27 cellular contexts compared by ENCODE assay signal in genomic region chr3:46896386-46896785, GRCh38. TPM values are rescaled to one million over a fixed set of nuclear protein-coding genes. Genes with fewer than 3 reads are reported as not detected.
A peak's percentile ranks its signal among the peaks of the same experiment; 100 is the strongest.
DNase-seq lines count a peak whose midpoint lies in the region; ATAC-seq, FAIRE-seq and TF ChIP-seq lines count a peak whose summit lies in the region.
"Had no signal": no experiment of that assay in that cellular context is flagged by ENCODE, and none has a peak within 500 bp of the region (broad histone marks: within the 10 kb centered on the region; RNA-seq: fewer than 3 reads in every experiment).

No MANE protein-coding gene starts in this region.

- H3K18ac ChIP-seq in H1 (ENCODE audit: extremely low read depth, low read length), result no peak overlapping the region

- no peak overlapping the region for H2BK15ac ChIP-seq in H1 (ENCODE audit: low read length)

- H2AK5ac ChIP-seq in H1 (ENCODE audit: low read depth, low read length), result no peak overlapping the region

- H3K14ac ChIP-seq in H1 (ENCODE audit: insufficient read length), result no peak overlapping the region

- H3K4me3 ChIP-seq in AG10803 (ENCODE audit: low read length), result no peak overlapping the region
- H3K4me3 ChIP-seq in H1 (ENCODE audit: extremely low read depth in 1 of 4, insufficient read depth in 2 of 4, low read depth in 3 of 4, low read length in 4 of 4), result no peak overlapping the region
- H3K4me3 ChIP-seq: A549, BLaER1, GM12878, HAP-1, SJCRH30 had no signal

- H3K23ac ChIP-seq in H1 (ENCODE audit: insufficient read length), result no peak overlapping the region

- H3K56ac ChIP-seq in H1 (replicated peaks; ENCODE audit: insufficient read length, low read depth, low read length), result no peak overlapping the region

- FAIRE-seq in H1 (lab: Jason Lieb, UNC), result no peak
- FAIRE-seq: A549, GM12878, HTR-8/SVneo had no signal

- ATAC-seq in left ventricle myocardium superior, result no peak
- ATAC-seq: A549, GM12878, Panc1 had no signal

- WGBS in H1 (ENCODE audit: extremely low coverage in 1 of 2, insufficient coverage in 1 of 2, insufficient read length in 1 of 2, insufficient replicate concordance in 2 of 2, low coverage in 1 of 2, low lambda C conversion rate in 2 of 2, missing lambda C conversion rate in 1 of 2), 2 experiments, result 86% methylated on average over 4 of the region's 5 CpGs; no CpG with 5 or more reads in 1 of the 2 experiments

- H3K9me3 ChIP-seq in H1 (ENCODE audit: insufficient read depth in 2 of 2, low read depth in 1 of 2, low read length in 1 of 2), result no peaks in the 10 kb centered on the region
- H3K9me3 ChIP-seq: A549, BLaER1, HAP-1, SJCRH30 had no signal

- no peak overlapping the region for H2BK5ac ChIP-seq in H1 (ENCODE audit: low read depth, low read length)

- no peak overlapping the region for H4K5ac ChIP-seq in H1 (ENCODE audit: insufficient read length, low read depth, low read length)

- TF ChIP-seq EP300 in H1 (IDR thresholded peaks at IDR 0.05; ENCODE audit: borderline replicate concordance in 1 of 2, low read depth in 2 of 2, low read length in 2 of 2), result no peak

- H4K20me1 ChIP-seq in H1 (replicated peaks in 1 of 2; ENCODE audit: control insufficient read depth in 1 of 2, insufficient read depth in 2 of 2, low read length in 2 of 2), result peaks cover 0 to 7% of the 10 kb centered on the region in 2 experiments
- H4K20me1 ChIP-seq: BLaER1 had no signal

- no peak overlapping the region for H3K4me2 ChIP-seq in H1 (ENCODE audit: insufficient read depth in 1 of 2, low read depth in 2 of 2, low read length in 2 of 2)
- H3K4me2 ChIP-seq: A549, BLaER1, KMS-11 had no signal

- TF ChIP-seq POLR2A in H1 (IDR thresholded peaks at IDR 0.05; ENCODE audit: control extremely low read depth in 1 of 2, low read depth in 2 of 2, low read length in 2 of 2), result no peak

- peaks cover 10% of the 10 kb centered on the region; the same call in 1 of the 2 replicates for H3K23me2 ChIP-seq in H1 (ENCODE audit: low read depth, low read length)

- no peaks in the 10 kb centered on the region for H3K36me3 ChIP-seq in H1 (ENCODE audit: control insufficient read depth in 2 of 4, insufficient read depth in 4 of 4, low read length in 3 of 4)
- H3K36me3 ChIP-seq: BLaER1, HAP-1, SJCRH30 had no signal

- H4K8ac ChIP-seq in H1 (ENCODE audit: extremely low read depth, insufficient read depth, low read length), result peak overlapping the region; percentile 16; the same call in 1 of the 2 replicates

- TF ChIP-seq CTCF in AG10803 (conservative IDR thresholded peaks at IDR 0.05; ENCODE audit: low read length) (no peak), H1 (IDR thresholded peaks at IDR 0.05; ENCODE audit: control extremely low read depth in 1 of 3, insufficient read depth in 1 of 3, low read depth in 1 of 3, low read length in 3 of 3) (no peak)

- H4K91ac ChIP-seq in H1 (replicated peaks; ENCODE audit: insufficient read length, low read length), result no peak overlapping the region

- H2BK20ac ChIP-seq in H1 (ENCODE audit: low read length), result no peak overlapping the region

- peaks cover 4 to 18% (median 13%) of the 10 kb centered on the region in 4 experiments for H3K4me1 ChIP-seq in H1 (replicated peaks in 1 of 4; ENCODE audit: control insufficient read depth in 3 of 4, insufficient read depth in 4 of 4, low read length in 3 of 4)
- H3K4me1 ChIP-seq: HAP-1 had no signal

- intact Hi-C loops in left ventricle myocardium superior (cut with micrococcal nuclease) (no loop called here), posterior vena cava (cut with DNase I) (loop anchor here in 1 of 2 donors (5.0 kb wide), 2 partner anchors 34 to 189 kb away; partner anchors contain the start of gene MYL3)

- H3K9ac ChIP-seq in H1 (replicated peaks in 1 of 4; ENCODE audit: extremely low read depth in 1 of 4, low read depth in 3 of 4, low read length in 3 of 4), result no peak overlapping the region
- H3K9ac ChIP-seq: BLaER1, KMS-11 had no signal

- H3K79me1 ChIP-seq in H1 (ENCODE audit: low read depth, low read length), result no peaks in the 10 kb centered on the region

- no peak overlapping the region for H2BK120ac ChIP-seq in H1 (replicated peaks; ENCODE audit: low read depth, low read length)

- peaks cover 7 to 59% (median 43%) of the 10 kb centered on the region in 4 experiments for H3K27me3 ChIP-seq in H1 (replicated peaks in 1 of 4; ENCODE audit: control insufficient read depth in 3 of 4, extremely low read depth in 1 of 4, insufficient read depth in 3 of 4, low read length in 3 of 4)
- H3K27me3 ChIP-seq: SJCRH30 had no signal

- CTCF ChIA-PET in H1 (lab: Charles Lee; ENCODE audit: partially characterized antibody), result interaction anchor here (0.7 to 13.3 kb wide), 20 partner anchors 8 to 212 kb away, joined by 3 to 91 read pairs (median 8); partner anchors contain the start of genes MYL3 and PTH1R

- DNase-seq in AG10803 (ENCODE audit: low read depth), result peak; percentile 54
- no peak for DNase-seq in H1 (ENCODE audit: low read depth in 1 of 2, low spot score in 2 of 2)
- DNase-seq in left ventricle myocardium superior, result peak; percentile 37
- peak; percentile 49 for DNase-seq in posterior vena cava (ENCODE audit: low spot score)
- DNase-seq in GM19238 (ENCODE audit: insufficient read length, low spot score), result no peak
- no peak for DNase-seq in DMS 273 (lab: John Stamatoyannopoulos, UW; ENCODE audit: unreplicated experiment)
- DNase-seq in H4 (ENCODE audit: low spot score), result no peak
- DNase-seq: CD4-positive, alpha-beta T cell; COR-L47; DMS 273 treated with DMSO at 0.1 percent for 48 hours; DMS79 treated with DMSO at 0.1 percent for 48 hours; IMR-90; NCI-H1092 treated with DMSO at 0.1 percent for 48 hours; NCI-H1436 treated with DMSO at 0.1 percent for 48 hours; NCI-H1930; NCI-H226; NCI-H510A treated with DMSO at 0.1 percent for 48 hours; NCI-H774; NK-92 treated with Interleukin-12 subunit alpha and Interleukin-12 subunit beta, amount 100 ng/mL, for 24 hours; SJCRH30 had no signal

- H2AFZ ChIP-seq in H1 (ENCODE audit: low read length), result no peak overlapping the region

- H3K79me2 ChIP-seq in H1 (ENCODE audit: control insufficient read depth in 1 of 2, insufficient read depth in 2 of 2, low read length in 2 of 2), result no peaks in the 10 kb centered on the region

- POLR2A ChIA-PET in H1 (lab: Charles Lee; ENCODE audit: partially characterized antibody), result no interaction called here

- H3K27ac ChIP-seq in H1 (ENCODE audit: low read depth, low read length), result no peak overlapping the region
- H3K27ac ChIP-seq: A549, BLaER1, KMS-11, SJCRH30 had no signal

- H2BK12ac ChIP-seq in H1 (ENCODE audit: low read depth, low read length), result no peak overlapping the region

- no peak overlapping the region for H3K4ac ChIP-seq in H1 (replicated peaks; ENCODE audit: insufficient read length, low read depth, low read length)

- no peak for TF ChIP-seq RAD21 in H1 (IDR thresholded peaks at IDR 0.05 in 1 of 2, conservative IDR thresholded peaks at IDR 0.05 in 1 of 2; ENCODE audit: low read depth in 2 of 2, low read length in 2 of 2)

TF ChIP-seq in H1, 55 proteins besides CTCF, POLR2A, EP300 and RAD21:
- TF ChIP-seq EZH2 (IDR thresholded peaks at IDR 0.05; ENCODE audit: low read depth, low read length, severe bottlenecking) (no peak), TEAD4 (IDR thresholded peaks at IDR 0.05; ENCODE audit: low read depth, low read length) (no peak), SAP30 (IDR thresholded peaks at IDR 0.05; ENCODE audit: insufficient read depth, insufficient replicate concordance, low read length) (no peak), YY1 (IDR thresholded peaks at IDR 0.05; ENCODE audit: low read depth, low read length) (no peak), CEBPB (IDR thresholded peaks at IDR 0.05; ENCODE audit: low read depth, low read length) (no peak), BACH1 (IDR thresholded peaks at IDR 0.05; ENCODE audit: low read length) (no peak)

RNA-seq across cellular contexts. Expression of gene PTH1R, which starts 18.9 kb away (rescaled TPM):
- total RNA-seq in H1 (2021; fragmentation: NEBNext Ultra II Directional; extraction: Animal tissue kit (Norgen Biotek cat#: 25700)), result 0.21 and 1.5 TPM in 2 replicates
- polyA plus RNA-seq in H1 (2011; rRNA removed), result 0.57 and 1.9 TPM in 2 replicates
- 0.89 TPM for polyA plus RNA-seq in H1 (2011; cell fraction: cytosol; rRNA removed)
- polyA plus RNA-seq in H1 (2011; cell fraction: nucleus; rRNA removed), result 3.4 TPM
- 0.27 to 1.1 TPM (median 0.67 TPM) in 4 replicates for polyA plus RNA-seq in H1 (2012, experiment 1 of 2)
- polyA plus RNA-seq in H1 (2012, experiment 2 of 2), result 0.54 TPM
- 0.63 TPM for polyA plus RNA-seq in H1 (2013, experiment 1 of 2)
- polyA plus RNA-seq in H1 (2013, experiment 2 of 2), result 0.79 TPM
- 0.73 and 0.88 TPM in 2 replicates for polyA minus RNA-seq in H1 (2011; rRNA and poly(A)+ RNA removed)
- polyA minus RNA-seq in H1 (2011; cell fraction: cytosol; rRNA and poly(A)+ RNA removed), result not detected
- 2.3 TPM for polyA minus RNA-seq in H1 (2011; cell fraction: nucleus; rRNA and poly(A)+ RNA removed)
- 13.0 TPM for total RNA-seq in left ventricle myocardium superior
- total RNA-seq in posterior vena cava, result 10 to 100 TPM in 1 of 2 donors, 1 to 10 TPM in 1; 5.8 to 17.9 TPM
- 0.43 TPM in 1 of 2 replicates, not detected in the other for total RNA-seq in H4 (2014; rRNA removed; shearing (Covaris generic))
- total RNA-seq: CD4-positive, alpha-beta T cell; GM12878 had no signal
- polyA plus RNA-seq: GM12878 had no signal

RNA-seq across cellular contexts. Expression of gene MYL3, which starts 33.1 kb away (rescaled TPM):
- not detected in 2 replicates for total RNA-seq in H1 (2021; fragmentation: NEBNext Ultra II Directional; extraction: Animal tissue kit (Norgen Biotek cat#: 25700))
- 0.06 TPM in 1 of 2 replicates, not detected in the other for polyA plus RNA-seq in H1 (2011; rRNA removed)
- 0.10 TPM for polyA plus RNA-seq in H1 (2011; cell fraction: cytosol; rRNA removed)
- not detected for polyA plus RNA-seq in H1 (2011; cell fraction: nucleus; rRNA removed)
- 0.19 to 0.27 TPM in 2 of 4 replicates, not detected in the others for polyA plus RNA-seq in H1 (2012, experiment 1 of 2)
- polyA plus RNA-seq in H1 (2012, experiment 2 of 2), result 0.33 TPM
- 0.08 TPM for polyA plus RNA-seq in H1 (2013, experiment 1 of 2)
- not detected for polyA plus RNA-seq in H1 (2013, experiment 2 of 2)
- not detected in 2 replicates for polyA minus RNA-seq in H1 (2011; rRNA and poly(A)+ RNA removed)
- polyA minus RNA-seq in H1 (2011; cell fraction: cytosol; rRNA and poly(A)+ RNA removed), result not detected
- not detected for polyA minus RNA-seq in H1 (2011; cell fraction: nucleus; rRNA and poly(A)+ RNA removed)
- total RNA-seq in left ventricle myocardium superior, result 9,164 TPM
- total RNA-seq in posterior vena cava, result 1 to 10 TPM; 3.2 to 5.9 TPM
- total RNA-seq in H4 (2014; rRNA removed; shearing (Covaris generic)), result not detected in 2 replicates
- total RNA-seq: CD4-positive, alpha-beta T cell; GM12878; IMR-90; SJCRH30 had no signal

Comparison
In these comparisons a context has a peak if more than half of its experiments do, and no peak if none do; other contexts are left out.
1. DNase-seq: peak in AG10803 (single experiment), left ventricle myocardium superior (single experiment) and posterior vena cava (single experiment); none in H1 (0 of 2), GM19238 (single experiment), DMS 273 (single experiment) and H4 (single experiment).
2. RNA of gene MYL3, which starts 33.1 kb away (total RNA-seq): 9,164 TPM in left ventricle myocardium superior (single experiment); 3.2 to 5.9 TPM in posterior vena cava, not detected in H1 and not detected in H4; every median in the first group is over 1,000 times any median in the second.